1 cellular context compared by ENCODE assay signal in the genomic region with DNA sequence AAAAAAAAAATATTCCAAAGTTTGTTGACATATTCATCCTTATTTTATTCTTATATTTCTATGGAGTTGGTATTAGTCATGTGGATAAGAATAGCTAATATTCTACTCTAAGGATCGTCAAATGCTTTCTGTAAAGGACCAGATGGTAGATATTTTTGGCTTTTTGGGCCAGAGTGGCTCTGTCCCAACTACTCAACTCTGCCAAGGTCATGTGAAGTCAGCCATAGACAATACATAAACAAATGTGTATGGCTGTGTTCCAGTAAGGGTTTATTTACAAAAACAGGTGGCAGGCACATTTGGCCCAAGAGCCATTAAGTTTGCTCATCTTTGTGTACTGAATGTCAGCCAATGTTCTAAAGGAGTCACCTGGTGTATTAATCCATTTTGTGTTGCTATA.
TF ChIP-seq lines count a peak whose summit lies in the region.

No MANE protein-coding gene starts in this region.

TF ChIP-seq in H1, 55 proteins besides CTCF, POLR2A, EP300 and RAD21:
- TF ChIP-seq, protein P1, sequence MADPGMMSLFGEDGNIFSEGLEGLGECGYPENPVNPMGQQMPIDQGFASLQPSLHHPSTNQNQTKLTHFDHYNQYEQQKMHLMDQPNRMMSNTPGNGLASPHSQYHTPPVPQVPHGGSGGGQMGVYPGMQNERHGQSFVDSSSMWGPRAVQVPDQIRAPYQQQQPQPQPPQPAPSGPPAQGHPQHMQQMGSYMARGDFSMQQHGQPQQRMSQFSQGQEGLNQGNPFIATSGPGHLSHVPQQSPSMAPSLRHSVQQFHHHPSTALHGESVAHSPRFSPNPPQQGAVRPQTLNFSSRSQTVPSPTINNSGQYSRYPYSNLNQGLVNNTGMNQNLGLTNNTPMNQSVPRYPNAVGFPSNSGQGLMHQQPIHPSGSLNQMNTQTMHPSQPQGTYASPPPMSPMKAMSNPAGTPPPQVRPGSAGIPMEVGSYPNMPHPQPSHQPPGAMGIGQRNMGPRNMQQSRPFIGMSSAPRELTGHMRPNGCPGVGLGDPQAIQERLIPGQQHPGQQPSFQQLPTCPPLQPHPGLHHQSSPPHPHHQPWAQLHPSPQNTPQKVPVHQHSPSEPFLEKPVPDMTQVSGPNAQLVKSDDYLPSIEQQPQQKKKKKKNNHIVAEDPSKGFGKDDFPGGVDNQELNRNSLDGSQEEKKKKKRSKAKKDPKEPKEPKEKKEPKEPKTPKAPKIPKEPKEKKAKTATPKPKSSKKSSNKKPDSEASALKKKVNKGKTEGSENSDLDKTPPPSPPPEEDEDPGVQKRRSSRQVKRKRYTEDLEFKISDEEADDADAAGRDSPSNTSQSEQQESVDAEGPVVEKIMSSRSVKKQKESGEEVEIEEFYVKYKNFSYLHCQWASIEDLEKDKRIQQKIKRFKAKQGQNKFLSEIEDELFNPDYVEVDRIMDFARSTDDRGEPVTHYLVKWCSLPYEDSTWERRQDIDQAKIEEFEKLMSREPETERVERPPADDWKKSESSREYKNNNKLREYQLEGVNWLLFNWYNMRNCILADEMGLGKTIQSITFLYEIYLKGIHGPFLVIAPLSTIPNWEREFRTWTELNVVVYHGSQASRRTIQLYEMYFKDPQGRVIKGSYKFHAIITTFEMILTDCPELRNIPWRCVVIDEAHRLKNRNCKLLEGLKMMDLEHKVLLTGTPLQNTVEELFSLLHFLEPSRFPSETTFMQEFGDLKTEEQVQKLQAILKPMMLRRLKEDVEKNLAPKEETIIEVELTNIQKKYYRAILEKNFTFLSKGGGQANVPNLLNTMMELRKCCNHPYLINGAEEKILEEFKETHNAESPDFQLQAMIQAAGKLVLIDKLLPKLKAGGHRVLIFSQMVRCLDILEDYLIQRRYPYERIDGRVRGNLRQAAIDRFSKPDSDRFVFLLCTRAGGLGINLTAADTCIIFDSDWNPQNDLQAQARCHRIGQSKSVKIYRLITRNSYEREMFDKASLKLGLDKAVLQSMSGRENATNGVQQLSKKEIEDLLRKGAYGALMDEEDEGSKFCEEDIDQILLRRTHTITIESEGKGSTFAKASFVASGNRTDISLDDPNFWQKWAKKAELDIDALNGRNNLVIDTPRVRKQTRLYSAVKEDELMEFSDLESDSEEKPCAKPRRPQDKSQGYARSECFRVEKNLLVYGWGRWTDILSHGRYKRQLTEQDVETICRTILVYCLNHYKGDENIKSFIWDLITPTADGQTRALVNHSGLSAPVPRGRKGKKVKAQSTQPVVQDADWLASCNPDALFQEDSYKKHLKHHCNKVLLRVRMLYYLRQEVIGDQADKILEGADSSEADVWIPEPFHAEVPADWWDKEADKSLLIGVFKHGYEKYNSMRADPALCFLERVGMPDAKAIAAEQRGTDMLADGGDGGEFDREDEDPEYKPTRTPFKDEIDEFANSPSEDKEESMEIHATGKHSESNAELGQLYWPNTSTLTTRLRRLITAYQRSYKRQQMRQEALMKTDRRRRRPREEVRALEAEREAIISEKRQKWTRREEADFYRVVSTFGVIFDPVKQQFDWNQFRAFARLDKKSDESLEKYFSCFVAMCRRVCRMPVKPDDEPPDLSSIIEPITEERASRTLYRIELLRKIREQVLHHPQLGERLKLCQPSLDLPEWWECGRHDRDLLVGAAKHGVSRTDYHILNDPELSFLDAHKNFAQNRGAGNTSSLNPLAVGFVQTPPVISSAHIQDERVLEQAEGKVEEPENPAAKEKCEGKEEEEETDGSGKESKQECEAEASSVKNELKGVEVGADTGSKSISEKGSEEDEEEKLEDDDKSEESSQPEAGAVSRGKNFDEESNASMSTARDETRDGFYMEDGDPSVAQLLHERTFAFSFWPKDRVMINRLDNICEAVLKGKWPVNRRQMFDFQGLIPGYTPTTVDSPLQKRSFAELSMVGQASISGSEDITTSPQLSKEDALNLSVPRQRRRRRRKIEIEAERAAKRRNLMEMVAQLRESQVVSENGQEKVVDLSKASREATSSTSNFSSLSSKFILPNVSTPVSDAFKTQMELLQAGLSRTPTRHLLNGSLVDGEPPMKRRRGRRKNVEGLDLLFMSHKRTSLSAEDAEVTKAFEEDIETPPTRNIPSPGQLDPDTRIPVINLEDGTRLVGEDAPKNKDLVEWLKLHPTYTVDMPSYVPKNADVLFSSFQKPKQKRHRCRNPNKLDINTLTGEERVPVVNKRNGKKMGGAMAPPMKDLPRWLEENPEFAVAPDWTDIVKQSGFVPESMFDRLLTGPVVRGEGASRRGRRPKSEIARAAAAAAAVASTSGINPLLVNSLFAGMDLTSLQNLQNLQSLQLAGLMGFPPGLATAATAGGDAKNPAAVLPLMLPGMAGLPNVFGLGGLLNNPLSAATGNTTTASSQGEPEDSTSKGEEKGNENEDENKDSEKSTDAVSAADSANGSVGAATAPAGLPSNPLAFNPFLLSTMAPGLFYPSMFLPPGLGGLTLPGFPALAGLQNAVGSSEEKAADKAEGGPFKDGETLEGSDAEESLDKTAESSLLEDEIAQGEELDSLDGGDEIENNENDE (IDR thresholded peaks at IDR 0.05; ENCODE audit: insufficient replicate concordance, low read length) = no peak
- no peak for TF ChIP-seq RXRA (IDR thresholded peaks at IDR 0.05; ENCODE audit: insufficient read depth, low read depth, low read length)
